23 cellular contexts compared by ENCODE assay signal in genomic region chr14:100988411-100988900, GRCh38.
A peak's percentile ranks its signal among the peaks of the same experiment; 100 is the strongest.
DNase-seq lines count a peak whose midpoint lies in the region; ATAC-seq, FAIRE-seq and TF ChIP-seq lines count a peak whose summit lies in the region.
"Had no signal": no experiment of that assay in that cellular context is flagged by ENCODE, and none has a peak within 500 bp of the region (broad histone marks: within the 10 kb centered on the region; RNA-seq: fewer than 3 reads in every experiment).

No MANE protein-coding gene starts in this region.

- 79 to 94% (median 83%) methylated on average over 5 of the region's 5 CpGs for WGBS in heart left ventricle, 4 donors

- H3K4me1 ChIP-seq in ACC112 (ENCODE audit: control insufficient read depth, insufficient read depth, low read length, unreplicated experiment) (peaks cover 30% of the 10 kb centered on the region), heart left ventricle (no peaks in the 10 kb centered on the region)
- H3K4me1 ChIP-seq: stomach, vagina had no signal

- TF ChIP-seq POLR2A in heart left ventricle (IDR thresholded peaks at IDR 0.05), result no peak
- TF ChIP-seq POLR2A in H54 (IDR thresholded peaks at IDR 0.05; ENCODE audit: low read depth, low read length), result no peak

- H3K27me3 ChIP-seq in ACC112 (ENCODE audit: insufficient read depth, low read length) (no peaks in the 10 kb centered on the region), heart left ventricle (no peaks in the 10 kb centered on the region)
- peaks cover 8% of the 10 kb centered on the region for H3K27me3 ChIP-seq in CD4-positive, alpha-beta T cell (ENCODE audit: control insufficient read depth, insufficient read depth, low read length)
- H3K27me3 ChIP-seq: stomach, vagina had no signal

- H2AFZ ChIP-seq in ACC112 (ENCODE audit: low read length, unreplicated experiment), result no peak overlapping the region

- peaks cover 16% of the 10 kb centered on the region for H3K27me3 Mint-ChIP-seq in CD4-positive, alpha-beta T cell
- H3K27me3 Mint-ChIP-seq: progenitor cell of endocrine pancreas had no signal

- no peak for TF ChIP-seq CTCF in heart left ventricle (IDR thresholded peaks at IDR 0.05)
- no peak for TF ChIP-seq CTCF in CD4-positive, alpha-beta T cell (IDR thresholded peaks at IDR 0.05)

- H3K4me1 Mint-ChIP-seq in CD4-positive, alpha-beta T cell (ENCODE audit: low read depth), result no peaks in the 10 kb centered on the region

- no peak overlapping the region for H3K4me3 Mint-ChIP-seq in CD4-positive, alpha-beta T cell
- H3K4me3 Mint-ChIP-seq: natural killer cell treated with Interleukin-12 subunit alpha and Interleukin-12 subunit beta and Interleukin-15 and Interleukin-18, amount 100 ng/mL, for 72 hours; T-helper 2 cell treated with Interferon-gamma antibody and Interleukin-4, amounts not matched to agents 5 μg/mL and 100 μg/mL, for 36 hours had no signal

- H3K27ac ChIP-seq in ACC112 (ENCODE audit: low read depth, low read length) (peak overlapping the region; percentile 9), heart left ventricle (no peak overlapping the region)
- H3K27ac ChIP-seq in CD4-positive, alpha-beta T cell (ENCODE audit: low read depth, low read length), result no peak overlapping the region
- H3K27ac ChIP-seq: stomach, vagina had no signal

- FAIRE-seq in H54 (lab: Jason Lieb, UNC), result no peak
- FAIRE-seq: GM19239, K562 had no signal

- no peak overlapping the region for H3K4me3 ChIP-seq in ACC112 (ENCODE audit: low read depth, low read length)
- no peak overlapping the region for H3K4me3 ChIP-seq in heart left ventricle
- H3K4me3 ChIP-seq: K562, lung, stomach, vagina had no signal

- no peak overlapping the region for H3K27ac Mint-ChIP-seq in CD4-positive, alpha-beta T cell
- H3K27ac Mint-ChIP-seq: natural killer cell treated with Interleukin-12 subunit alpha and Interleukin-12 subunit beta and Interleukin-15 and Interleukin-18, amount 100 ng/mL, for 72 hours; progenitor cell of endocrine pancreas; T-helper 2 cell treated with Interferon-gamma antibody and Interleukin-4, amounts not matched to agents 5 μg/mL and 100 μg/mL, for 36 hours had no signal

- H3K79me2 ChIP-seq in ACC112 (ENCODE audit: control insufficient read depth, insufficient read depth, low read length, unreplicated experiment), result no peaks in the 10 kb centered on the region

- DNase-seq in M059J (ENCODE audit: low read depth), result peak; percentile 65
- peak; percentile 46 for DNase-seq in dermis blood vessel endothelial cell
- no peak for DNase-seq in heart left ventricle
- DNase-seq in H54 (ENCODE audit: insufficient read length, low spot score), result no peak
- no peak for DNase-seq in CD4-positive, alpha-beta T cell
- DNase-seq: activated CD4-positive, alpha-beta T cell treated with anti-CD3 and anti-CD28 coated beads for 1 hour; activated CD8-positive, alpha-beta memory T cell treated with anti-CD3 and anti-CD28 coated beads, Interleukin-2, amount 50 U/mL, for 48 hours; activated naive CD4-positive, alpha-beta T cell treated with anti-CD3 and anti-CD28 coated beads, Interleukin-2, amount 50 U/mL, for 16 hours; effector CD8-positive, alpha-beta T cell; foreskin melanocyte; NCI-H1105 treated with DMSO at 0.1 percent for 48 hours; SIG-M5; stomach had no signal

- CTCF ChIA-PET in CD4-positive, alpha-beta T cell (lab: Charles Lee), result interaction anchor here (1.2 kb wide), 1 partner anchor 16 kb away, joined by 3 read pairs; no protein-coding TSS in a partner anchor

- H3K9me3 Mint-ChIP-seq in CD4-positive, alpha-beta T cell, result no peaks in the 10 kb centered on the region
- H3K9me3 Mint-ChIP-seq: natural killer cell treated with Interleukin-12 subunit alpha and Interleukin-12 subunit beta and Interleukin-15 and Interleukin-18, amount 100 ng/mL, for 72 hours; T-helper 2 cell treated with Interferon-gamma antibody and Interleukin-4, amounts not matched to agents 5 μg/mL and 100 μg/mL, for 36 hours had no signal

- no peaks in the 10 kb centered on the region for H3K36me3 Mint-ChIP-seq in CD4-positive, alpha-beta T cell (ENCODE audit: low read depth)
- H3K36me3 Mint-ChIP-seq: natural killer cell treated with Interleukin-12 subunit alpha and Interleukin-12 subunit beta and Interleukin-15 and Interleukin-18, amount 100 ng/mL, for 72 hours had no signal

- POLR2A ChIA-PET in CD4-positive, alpha-beta T cell (lab: Charles Lee), result no interaction called here

- peak; percentile 55 for ATAC-seq in GM21825 (IDR thresholded peaks at IDR 0.05; ENCODE audit: unreplicated experiment)
- ATAC-seq in GM21526 (IDR thresholded peaks at IDR 0.05; ENCODE audit: low FRiP score, unreplicated experiment), result no peak
- ATAC-seq in heart left ventricle, result no peak
- ATAC-seq in CD4-positive, alpha-beta T cell (ENCODE audit: poor library complexity), result no peak
- ATAC-seq: K562; natural killer cell treated with Interleukin-12 subunit alpha and Interleukin-12 subunit beta and Interleukin-15 and Interleukin-18, amount 100 ng/mL, for 72 hours had no signal

- H3K36me3 ChIP-seq in ACC112 (ENCODE audit: insufficient read depth, low read length), result peaks cover 23% of the 10 kb centered on the region
- no peaks in the 10 kb centered on the region for H3K36me3 ChIP-seq in heart left ventricle
- H3K36me3 ChIP-seq: stomach, vagina had no signal

- H3K9me3 ChIP-seq in heart left ventricle, result no peaks in the 10 kb centered on the region
- H3K9me3 ChIP-seq in CD4-positive, alpha-beta T cell (ENCODE audit: control insufficient read depth, low read length), result no peaks in the 10 kb centered on the region
- H3K9me3 ChIP-seq: stomach, vagina had no signal

- intact Hi-C loops in heart left ventricle (cut with DNase I), result no loop called here
- intact Hi-C loops in CD4-positive, alpha-beta T cell (cut with DNase I, micrococcal nuclease), result no loop called here

Comparison
In these comparisons a context has a peak if more than half of its experiments do, and no peak if none do; other contexts are left out.
1. DNase-seq: peak in M059J (single experiment) and dermis blood vessel endothelial cell (single experiment); none in heart left ventricle (0 of 5), H54 (single experiment) and CD4-positive, alpha-beta T cell (0 of 10).